In genomic region chr18:24019641-24020331, GRCh38 we compare ENCODE assay signal across 8 cellular contexts. TPM values are rescaled to one million over a fixed set of nuclear protein-coding genes. Genes with fewer than 3 reads are reported as not detected.
DNase-seq lines count a peak whose midpoint lies in the region; ATAC-seq and TF ChIP-seq lines count a peak whose summit lies in the region.

No MANE protein-coding gene starts in this region.

- no peak for TF ChIP-seq CTCF in BE2C (IDR thresholded peaks at IDR 0.05; ENCODE audit: low read depth, low read length)

- H3K36me3 ChIP-seq in BE2C: no peaks in the 10 kb centered on the region

- H3K4me1 Mint-ChIP-seq in IgD-negative memory B cell: peaks cover 53 to 74% (median 58%) of the 10 kb centered on the region in 3 donors
- H3K4me1 Mint-ChIP-seq in stimulated activated naive B cell treated with anti-CD40 and anti-IgM and Interleukin-4, amounts not matched to agents 10 μg/mL and 1 μg/mL and 100 μg/mL, for 72 hours: peaks cover 59 to 87% of the 10 kb centered on the region in 2 donors

- H3K36me3 Mint-ChIP-seq in IgD-negative memory B cell: no peaks in the 10 kb centered on the region
- H3K36me3 Mint-ChIP-seq in stimulated activated naive B cell treated with anti-CD40 and anti-IgM and Interleukin-4, amounts not matched to agents 10 μg/mL and 1 μg/mL and 100 μg/mL, for 72 hours: peaks cover 21 to 28% of the 10 kb centered on the region in 2 donors

- H3K27me3 Mint-ChIP-seq in IgD-negative memory B cell: peaks cover 5% of the 10 kb centered on the region
- H3K27me3 Mint-ChIP-seq in stimulated activated naive B cell treated with anti-CD40 and anti-IgM and Interleukin-4, amounts not matched to agents 10 μg/mL and 1 μg/mL and 100 μg/mL, for 72 hours: no peaks in the 10 kb centered on the region

- H3K27ac Mint-ChIP-seq in IgD-negative memory B cell: peak overlapping the region; percentile 2 to 89 (median 82)
- H3K27ac Mint-ChIP-seq in stimulated activated naive B cell treated with anti-CD40 and anti-IgM and Interleukin-4, amounts not matched to agents 10 μg/mL and 1 μg/mL and 100 μg/mL, for 72 hours: peak overlapping the region; percentile 98

- H3K27me3 ChIP-seq in BE2C: no peaks in the 10 kb centered on the region

- H3K4me3 Mint-ChIP-seq in IgD-negative memory B cell: peak overlapping the region; percentile 60 to 91 (median 81)
- H3K4me3 Mint-ChIP-seq in stimulated activated naive B cell treated with anti-CD40 and anti-IgM and Interleukin-4, amounts not matched to agents 10 μg/mL and 1 μg/mL and 100 μg/mL, for 72 hours: peak overlapping the region; percentile 78 to 88

- H3K4me3 ChIP-seq in BE2C (ENCODE audit: low read depth, low read length): no peak overlapping the region

- no peaks in the 10 kb centered on the region for H3K4me1 ChIP-seq in BE2C

- ATAC-seq in GM21390 (IDR thresholded peaks at IDR 0.05; ENCODE audit: unreplicated experiment): peak; percentile 77
- ATAC-seq in stimulated activated naive B cell treated with anti-CD40 and anti-IgM and Interleukin-4, amounts not matched to agents 10 μg/mL and 1 μg/mL and 100 μg/mL, for 72 hours (replicated peaks): peak; percentile 84 to 89

- peak; percentile 49 for DNase-seq in EH (ENCODE audit: low read depth)
- peak; percentile 20 for DNase-seq in activated T-helper 1 cell treated with Interleukin-2 at 50 U/mL for 16 hours (ENCODE audit: low read depth)
- peak; percentile 67 for DNase-seq in stimulated activated naive B cell treated with anti-CD40 and anti-IgM and Interleukin-4, amounts not matched to agents 10 μg/mL and 1 μg/mL and 100 μg/mL, for 72 hours
- DNase-seq in NCI-H2196 treated with DMSO at 0.1 percent for 48 hours (lab: John Stamatoyannopoulos, UW; ENCODE audit: unreplicated experiment): no peak
- no peak for DNase-seq in BE2C
- no peak for DNase-seq in retina

- H3K9me3 ChIP-seq in BE2C: no peaks in the 10 kb centered on the region

- no peaks in the 10 kb centered on the region for H3K9me3 Mint-ChIP-seq in IgD-negative memory B cell
- no peaks in the 10 kb centered on the region for H3K9me3 Mint-ChIP-seq in stimulated activated naive B cell treated with anti-CD40 and anti-IgM and Interleukin-4, amounts not matched to agents 10 μg/mL and 1 μg/mL and 100 μg/mL, for 72 hours

RNA-seq across cellular contexts. Expression of gene TTC39C, which starts 5.2 kb away (rescaled TPM):
- 21.9 TPM for polyA plus RNA-seq in IgD-negative memory B cell
- polyA plus RNA-seq in BE2C (2012; ENCODE audit: insufficient read depth, insufficient read length, low read depth): 5.4 TPM

Comparison
In these comparisons a context has a peak if more than half of its experiments do, and no peak if none do; other contexts are left out.
1. DNase-seq: peak in EH (single experiment), activated T-helper 1 cell treated with Interleukin-2 at 50 U/mL for 16 hours (single experiment) and stimulated activated naive B cell treated with anti-CD40 and anti-IgM and Interleukin-4, amounts not matched to agents 10 μg/mL and 1 μg/mL and 100 μg/mL, for 72 hours (single experiment); none in NCI-H2196 treated with DMSO at 0.1 percent for 48 hours (single experiment), BE2C (single experiment) and retina (single experiment).